In the genomic region with DNA sequence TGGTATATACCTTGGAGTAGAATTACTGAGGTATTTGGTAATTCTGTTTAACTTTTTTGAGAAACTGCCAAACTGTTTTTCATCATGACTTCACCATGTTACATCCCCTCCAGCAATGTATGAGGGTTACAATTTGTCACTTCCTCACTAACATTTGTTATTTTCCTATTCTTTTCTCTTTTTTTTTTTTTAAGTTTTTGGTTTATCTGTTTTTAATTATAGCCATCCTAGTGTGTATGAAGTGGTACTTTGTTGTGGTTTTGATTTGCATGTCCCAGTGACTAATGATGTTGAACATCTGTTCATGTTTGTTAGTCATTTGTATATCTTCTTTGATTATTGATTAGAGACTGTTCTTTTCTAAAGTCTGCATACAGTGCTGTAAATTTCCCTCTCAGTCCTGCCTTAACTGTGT, we compare ENCODE assay signal across 11 cellular contexts.
A peak's percentile ranks its signal among the peaks of the same experiment; 100 is the strongest.
DNase-seq lines count a peak whose midpoint lies in the region; ATAC-seq, FAIRE-seq and TF ChIP-seq lines count a peak whose summit lies in the region.
"Had no signal": no experiment of that assay in that cellular context is flagged by ENCODE, and none has a peak within 500 bp of the region (broad histone marks: within the 10 kb centered on the region; RNA-seq: fewer than 3 reads in every experiment).

No MANE protein-coding gene starts in this region.

- no peak for TF ChIP-seq EP300 in suprapubic skin (IDR thresholded peaks at IDR 0.05)

- peaks cover 4 to 23% (median 16%) of the 10 kb centered on the region in 5 donors for H3K36me3 Mint-ChIP-seq in naive thymus-derived CD4-positive, alpha-beta T cell

- BruUV-seq in endothelial cell of umbilical vein (replicated peaks; lab: Mats Ljungman, UMichigan) (no TSS peak), A673 (replicated peaks; lab: Mats Ljungman, UMichigan) (no TSS peak)

- no peak for TF ChIP-seq CTCF in endothelial cell of umbilical vein (IDR thresholded peaks at IDR 0.05; ENCODE audit: extremely low read depth in 1 of 2, insufficient read depth in 1 of 2, low read depth in 1 of 2, low read length in 2 of 2)
- no peak for TF ChIP-seq CTCF in suprapubic skin (IDR thresholded peaks at IDR 0.05)
- TF ChIP-seq CTCF in A673 (conservative IDR thresholded peaks at IDR 0.05; ENCODE audit: low read depth, low read length): no peak
- TF ChIP-seq CTCF in WERI-Rb-1 (IDR thresholded peaks at IDR 0.05; ENCODE audit: low read depth, low read length): no peak

- H3K4me3 ChIP-seq in endothelial cell of umbilical vein (replicated peaks in 1 of 3; ENCODE audit: insufficient read depth in 1 of 3, low read depth in 1 of 3, low read length in 3 of 3) (no peak overlapping the region), suprapubic skin (no peak overlapping the region), A673 (ENCODE audit: low read depth, low read length, poor library complexity, severe bottlenecking) (no peak overlapping the region), WERI-Rb-1 (ENCODE audit: low read depth, low read length) (no peak overlapping the region)
- no peak overlapping the region for H3K4me3 ChIP-seq in naive thymus-derived CD4-positive, alpha-beta T cell (ENCODE audit: low read length)
- H3K4me3 ChIP-seq: hepatocyte, transverse colon had no signal

- H3K27ac Mint-ChIP-seq in naive thymus-derived CD4-positive, alpha-beta T cell: peak overlapping the region in 3 of 9 donors; percentile 4 to 62 (median 25)

- H3K27me3 ChIP-seq in endothelial cell of umbilical vein (ENCODE audit: control insufficient read depth in 2 of 2, insufficient read depth in 2 of 2, low read length in 2 of 2) (no peaks in the 10 kb centered on the region), suprapubic skin (no peaks in the 10 kb centered on the region), A673 (replicated peaks; ENCODE audit: insufficient read depth, low read depth, low read length, poor library complexity) (no peaks in the 10 kb centered on the region), WERI-Rb-1 (ENCODE audit: insufficient read depth, low read depth, severe bottlenecking) (no peaks in the 10 kb centered on the region)
- H3K27me3 ChIP-seq in naive thymus-derived CD4-positive, alpha-beta T cell (ENCODE audit: control insufficient read depth in 2 of 2, insufficient read depth in 2 of 2, low read length in 2 of 2): no peaks in the 10 kb centered on the region
- H3K27me3 ChIP-seq: hepatocyte, transverse colon had no signal

- CTCF ChIA-PET in endothelial cell of umbilical vein (lab: Charles Lee) (no interaction called here), A673 (lab: Charles Lee) (no interaction called here)
- CTCF ChIA-PET in naive thymus-derived CD4-positive, alpha-beta T cell (lab: Charles Lee): no interaction called here

- no peak for FAIRE-seq in endothelial cell of umbilical vein (lab: Jason Lieb, UNC)

- intact Hi-C loops in endothelial cell of umbilical vein (cut with micrococcal nuclease) (no loop called here), A673 (cut with micrococcal nuclease; ENCODE audit: unreplicated experiment) (no loop called here)
- intact Hi-C loops in naive thymus-derived CD4-positive, alpha-beta T cell (cut with micrococcal nuclease): no loop called here

- dilution Hi-C loops in endothelial cell of umbilical vein (cut with MboI; ENCODE audit: extremely low pct_ligation_motif_present, low sequenced_read_pairs): no loop called here

- H3K79me2 ChIP-seq in endothelial cell of umbilical vein (ENCODE audit: control insufficient read depth, insufficient read depth, low read length): peaks cover 3% of the 10 kb centered on the region

- H3K27ac ChIP-seq in endothelial cell of umbilical vein (ENCODE audit: insufficient read depth, low read depth, low read length): no peak overlapping the region
- H3K27ac ChIP-seq in naive thymus-derived CD4-positive, alpha-beta T cell (ENCODE audit: low read depth, low read length): no peak overlapping the region
- H3K27ac ChIP-seq in suprapubic skin: no peak overlapping the region
- no peak overlapping the region for H3K27ac ChIP-seq in A673 (ENCODE audit: low read depth, low read length, poor library complexity, severe bottlenecking)
- H3K27ac ChIP-seq in WERI-Rb-1: no peak overlapping the region
- H3K27ac ChIP-seq: hepatocyte, transverse colon had no signal

- H3K4me1 Mint-ChIP-seq in naive thymus-derived CD4-positive, alpha-beta T cell: peaks cover 5 to 47% (median 37%) of the 10 kb centered on the region in 7 donors

- H3K4me1 ChIP-seq in endothelial cell of umbilical vein (ENCODE audit: control insufficient read depth, extremely low read depth, insufficient read depth, low read length) (no peaks in the 10 kb centered on the region), suprapubic skin (no peaks in the 10 kb centered on the region), A673 (ENCODE audit: insufficient read depth, low read length, poor library complexity, severe bottlenecking) (peaks cover 5% of the 10 kb centered on the region)
- peaks cover 0 to 4% of the 10 kb centered on the region in 2 donors for H3K4me1 ChIP-seq in naive thymus-derived CD4-positive, alpha-beta T cell (ENCODE audit: control insufficient read depth in 2 of 2, insufficient read depth in 2 of 2, low read length in 2 of 2)

- H3K9me3 Mint-ChIP-seq in naive thymus-derived CD4-positive, alpha-beta T cell: peaks cover 0 to 13% (median 3%) of the 10 kb centered on the region in 11 donors

- H3K27me3 Mint-ChIP-seq in naive thymus-derived CD4-positive, alpha-beta T cell: no peaks in the 10 kb centered on the region

- H2AFZ ChIP-seq in endothelial cell of umbilical vein (ENCODE audit: low read depth, low read length): no peak overlapping the region
- H2AFZ ChIP-seq: hepatocyte had no signal

- TF ChIP-seq POLR2A in endothelial cell of umbilical vein (IDR thresholded peaks at IDR 0.05; ENCODE audit: low read depth, low read length) (no peak), suprapubic skin (IDR thresholded peaks at IDR 0.05) (no peak)

- peak; percentile 8 for DNase-seq in endothelial cell of umbilical vein (ENCODE audit: low read depth, low spot score)
- DNase-seq in naive thymus-derived CD4-positive, alpha-beta T cell: no peak
- DNase-seq in suprapubic skin (ENCODE audit: low spot score in 2 of 2): no peak
- DNase-seq in A673 (ENCODE audit: low spot score): no peak
- no peak for DNase-seq in WERI-Rb-1
- DNase-seq: activated CD8-positive, alpha-beta memory T cell treated with anti-CD3 and anti-CD28 coated beads for 24 hours; transverse colon had no signal

- H3K4me3 Mint-ChIP-seq in naive thymus-derived CD4-positive, alpha-beta T cell: no peak overlapping the region

- H3K9me1 ChIP-seq in endothelial cell of umbilical vein (replicated peaks; ENCODE audit: control insufficient read depth, extremely low read depth, insufficient read depth, low read length): no peaks in the 10 kb centered on the region

- H3K36me3 ChIP-seq in endothelial cell of umbilical vein (ENCODE audit: control insufficient read depth in 2 of 2, extremely low read depth in 1 of 2, insufficient read depth in 2 of 2, low read length in 2 of 2) (no peaks in the 10 kb centered on the region), suprapubic skin (no peaks in the 10 kb centered on the region), A673 (ENCODE audit: insufficient read depth, low read length, poor library complexity, severe bottlenecking) (no peaks in the 10 kb centered on the region), WERI-Rb-1 (no peaks in the 10 kb centered on the region)
- H3K36me3 ChIP-seq in naive thymus-derived CD4-positive, alpha-beta T cell (ENCODE audit: control insufficient read depth in 2 of 3, insufficient read depth in 3 of 3, low read length in 3 of 3): no peaks in the 10 kb centered on the region
- H3K36me3 ChIP-seq: transverse colon had no signal

- H3K9me3 ChIP-seq in endothelial cell of umbilical vein (replicated peaks; ENCODE audit: control insufficient read depth, insufficient read depth, low read length): no peaks in the 10 kb centered on the region
- no peaks in the 10 kb centered on the region for H3K9me3 ChIP-seq in naive thymus-derived CD4-positive, alpha-beta T cell (ENCODE audit: control insufficient read depth in 2 of 3, low read length in 3 of 3)
- H3K9me3 ChIP-seq in suprapubic skin: no peaks in the 10 kb centered on the region
- H3K9me3 ChIP-seq in A673 (ENCODE audit: low read depth, low read length, poor library complexity, severe bottlenecking): peaks cover 7% of the 10 kb centered on the region
- H3K9me3 ChIP-seq in WERI-Rb-1 (ENCODE audit: severe bottlenecking): no peaks in the 10 kb centered on the region

- H4K20me1 ChIP-seq in endothelial cell of umbilical vein (replicated peaks; ENCODE audit: control insufficient read depth, extremely low read depth, insufficient read depth, low read length): no peaks in the 10 kb centered on the region

- POLR2A ChIA-PET in endothelial cell of umbilical vein (lab: Charles Lee): no interaction called here
- POLR2A ChIA-PET in naive thymus-derived CD4-positive, alpha-beta T cell (lab: Charles Lee): no interaction called here
- POLR2A ChIA-PET in A673 (lab: Charles Lee; ENCODE audit: low non-redundant PET): no interaction called here

- ATAC-seq in GM18499 (IDR thresholded peaks at IDR 0.05; ENCODE audit: insufficient read depth, unreplicated experiment): peak; percentile 54
- ATAC-seq in GM21576 (IDR thresholded peaks at IDR 0.05; ENCODE audit: unreplicated experiment): peak; percentile 34
- ATAC-seq in HG03520 (IDR thresholded peaks at IDR 0.05; ENCODE audit: unreplicated experiment): peak; percentile 38
- no peak for ATAC-seq in naive thymus-derived CD4-positive, alpha-beta T cell

- no peak overlapping the region for H3K4me2 ChIP-seq in endothelial cell of umbilical vein (ENCODE audit: insufficient read depth, low read length)
- H3K4me2 ChIP-seq: hepatocyte had no signal

- no peak overlapping the region for H3K9ac ChIP-seq in endothelial cell of umbilical vein (replicated peaks; ENCODE audit: extremely low read depth, insufficient read depth, low read length)

TF ChIP-seq in endothelial cell of umbilical vein, 7 proteins besides CTCF, POLR2A, EP300 and RAD21:
- TF ChIP-seq EZH2 (IDR thresholded peaks at IDR 0.05; ENCODE audit: borderline replicate concordance, low read depth, low read length, severe bottlenecking): no peak
- TF ChIP-seq MYC (IDR thresholded peaks at IDR 0.05; ENCODE audit: low read depth, low read length): no peak
- no peak for TF ChIP-seq GATA2 (IDR thresholded peaks at IDR 0.05; ENCODE audit: insufficient read depth, insufficient read length, low read depth, low read length)
- TF ChIP-seq POLR2AphosphoS5 (IDR thresholded peaks at IDR 0.05; ENCODE audit: insufficient read depth, low read depth, low read length): no peak
- TF ChIP-seq, protein P1, sequence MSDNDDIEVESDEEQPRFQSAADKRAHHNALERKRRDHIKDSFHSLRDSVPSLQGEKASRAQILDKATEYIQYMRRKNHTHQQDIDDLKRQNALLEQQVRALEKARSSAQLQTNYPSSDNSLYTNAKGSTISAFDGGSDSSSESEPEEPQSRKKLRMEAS (IDR thresholded peaks at IDR 0.05; ENCODE audit: insufficient read depth, insufficient read length): no peak
- TF ChIP-seq FOS (IDR thresholded peaks at IDR 0.05; ENCODE audit: borderline replicate concordance, insufficient read depth, low read length): peak; percentile 11
- TF ChIP-seq JUN (IDR thresholded peaks at IDR 0.05; ENCODE audit: borderline replicate concordance, insufficient read depth, insufficient read length, low read depth): no peak
